In genomic region chr13:29886446-29886845, GRCh38 we compare ENCODE assay signal across 1 cellular context.
TF ChIP-seq lines count a peak whose summit lies in the region.

No MANE protein-coding gene starts in this region.

TF ChIP-seq in H1, 55 proteins besides CTCF, POLR2A, EP300 and RAD21:
- TF ChIP-seq BCL11A (IDR thresholded peaks at IDR 0.05; ENCODE audit: low read depth in 2 of 2, low read length in 2 of 2), result no peak
- peak; percentile 49 for TF ChIP-seq TAF7 (optimal IDR thresholded peaks at IDR 0.05; ENCODE audit: borderline replicate concordance, low read depth, low read length)
